In genomic region chr15:66565141-66565595, GRCh38 we compare ENCODE assay signal across 24 cellular contexts. TPM values are rescaled to one million over a fixed set of nuclear protein-coding genes. Genes with fewer than 3 reads are reported as not detected.
DNase-seq lines count a peak whose midpoint lies in the region; ATAC-seq, FAIRE-seq and TF ChIP-seq lines count a peak whose summit lies in the region.
"Had no signal": no experiment of that assay in that cellular context is flagged by ENCODE, and none has a peak within 500 bp of the region (broad histone marks: within the 10 kb centered on the region; RNA-seq: fewer than 3 reads in every experiment).

No MANE protein-coding gene starts in this region.

- no peaks in the 10 kb centered on the region for H3K79me2 ChIP-seq in H9 (ENCODE audit: insufficient read depth, low read length)
- no peaks in the 10 kb centered on the region for H3K79me2 ChIP-seq in astrocyte (ENCODE audit: insufficient read depth, low read length)

- peak overlapping the region; percentile 25 for H2BK12ac ChIP-seq in H9 (ENCODE audit: insufficient read length, low read depth, low read length)

- no peaks in the 10 kb centered on the region for H3K27me3 Mint-ChIP-seq in H9 (ENCODE audit: low read depth)
- no peaks in the 10 kb centered on the region for H3K27me3 Mint-ChIP-seq in astrocyte (ENCODE audit: low read depth, unreplicated experiment)
- no peaks in the 10 kb centered on the region for H3K27me3 Mint-ChIP-seq in osteocyte (ENCODE audit: unreplicated experiment)

- H3K14ac ChIP-seq in H9 (ENCODE audit: insufficient read depth, low read length), result 0 out of 2 replicates have a peak overlapping the region, but pooled peaks have one; percentile 11

- peak overlapping the region; percentile 56 for H3K18ac ChIP-seq in H9 (ENCODE audit: insufficient read length, low read depth, low read length)

- H3K36me3 ChIP-seq in astrocyte (ENCODE audit: insufficient read depth, low read length), result no peaks in the 10 kb centered on the region
- no peaks in the 10 kb centered on the region for H3K36me3 ChIP-seq in iPS-20b (ENCODE audit: insufficient read depth, low read depth, low read length)
- H3K36me3 ChIP-seq: HAP-1, WERI-Rb-1 had no signal

- TF ChIP-seq CTCF in H9 (conservative IDR thresholded peaks at IDR 0.05) (no peak), astrocyte (IDR thresholded peaks at IDR 0.05; ENCODE audit: insufficient read depth, low read depth, low read length) (no peak), osteocyte (IDR thresholded peaks at IDR 0.05) (no peak)

- no peak overlapping the region for H3K4ac ChIP-seq in H9 (ENCODE audit: low read depth, low read length)

- H2AK5ac ChIP-seq in H9 (ENCODE audit: insufficient read length, low read length), result no peak overlapping the region

- H3K4me3 ChIP-seq in astrocyte (ENCODE audit: insufficient read depth, low read depth, low read length) (peak overlapping the region; percentile 53), iPS-20b (ENCODE audit: low read length) (peak overlapping the region; percentile 61; the same call in 1 of the 2 replicates)
- H3K4me3 ChIP-seq: HAP-1, SK-N-MC had no signal

- no peak overlapping the region for H3K9ac ChIP-seq in H9 (ENCODE audit: extremely low read depth, insufficient read length, low read length)
- H3K9ac ChIP-seq in astrocyte (ENCODE audit: low read length), result peak overlapping the region; percentile 77
- H3K9ac ChIP-seq in iPS-20b (ENCODE audit: low read depth, low read length), result peak overlapping the region; percentile 71; the same call in 1 of the 2 replicates

- no CpG with 5 or more reads among the region's 9 CpGs for whole genome bisulfite sequencing in H9 (ENCODE audit: extremely low coverage, insufficient read length, low lambda C conversion rate)

- no peak overlapping the region for H2BK15ac ChIP-seq in H9 (ENCODE audit: low read depth, low read length)

- no peak overlapping the region for H2BK5ac ChIP-seq in H9 (ENCODE audit: insufficient read length, low read length)

- no peak overlapping the region for H2BK20ac ChIP-seq in H9 (ENCODE audit: low read depth, low read length, poor library complexity, severe bottlenecking)

- H3K27ac ChIP-seq in H9 (ENCODE audit: insufficient read length, low read depth, low read length) (no peak overlapping the region), astrocyte (ENCODE audit: low read depth, low read length) (peak overlapping the region; percentile 60), iPS-20b (ENCODE audit: low read length) (peak overlapping the region; percentile 28)
- H3K27ac ChIP-seq: SK-N-MC, WERI-Rb-1 had no signal

- no peak overlapping the region for H3K23ac ChIP-seq in H9 (ENCODE audit: insufficient read length, low read depth, low read length)

- H2AFZ ChIP-seq in H9 (ENCODE audit: low read length) (no peak overlapping the region), astrocyte (ENCODE audit: low read depth, low read length) (peak overlapping the region; percentile 83)

- H4K5ac ChIP-seq in H9 (ENCODE audit: insufficient read length, low read depth, low read length), result no peak overlapping the region

- H3K79me1 ChIP-seq in H9 (ENCODE audit: insufficient read depth, low read depth, low read length, poor library complexity, severe bottlenecking), result no peaks in the 10 kb centered on the region

- H3K27ac Mint-ChIP-seq in H9 (peak overlapping the region in 1 of 3 experiments; percentile 84; a peak in 2 of 7 replicates), astrocyte (ENCODE audit: unreplicated experiment) (peak overlapping the region; percentile 72), osteocyte (ENCODE audit: unreplicated experiment) (no peak overlapping the region)
- H3K27ac Mint-ChIP-seq: CD8-positive, alpha-beta T cell; stimulated activated effector memory CD8-positive, alpha-beta T cell treated with anti-CD3 and anti-CD28 coated beads, Interleukin-12 subunit alpha, Interleukin-12 subunit beta, amount 100 ng/mL, for 72 hours; T-helper 2 cell treated with Interferon-gamma antibody and Interleukin-4, amounts not matched to agents 5 μg/mL and 100 μg/mL, for 36 hours had no signal

- no peaks in the 10 kb centered on the region for H4K20me1 ChIP-seq in H9 (ENCODE audit: control insufficient read depth, insufficient read depth, insufficient read length)
- H4K20me1 ChIP-seq in astrocyte (ENCODE audit: insufficient read depth, low read length), result no peaks in the 10 kb centered on the region

- H3T11ph ChIP-seq in H9 (ENCODE audit: low read length), result no peak overlapping the region

- peak overlapping the region; percentile 17 for H3K4me2 ChIP-seq in H9 (ENCODE audit: insufficient read depth, insufficient read length, low read length)
- peak overlapping the region; percentile 94 for H3K4me2 ChIP-seq in astrocyte (ENCODE audit: low read length)

- H3K4me1 Mint-ChIP-seq in H9 (peaks cover 24 to 33% of the 10 kb centered on the region in 2 experiments), astrocyte (ENCODE audit: low read depth, unreplicated experiment) (peaks cover 23% of the 10 kb centered on the region), osteocyte (ENCODE audit: unreplicated experiment) (peaks cover 17% of the 10 kb centered on the region)

- no peak overlapping the region for H3K56ac ChIP-seq in H9 (ENCODE audit: insufficient read length, low read depth, low read length)

- H3K36me3 Mint-ChIP-seq in H9 (ENCODE audit: insufficient read depth in 1 of 3, low read depth in 3 of 3) (peaks cover 0 to 7% (median 2%) of the 10 kb centered on the region in 3 experiments; a peak in 3 of 7 replicates), astrocyte (ENCODE audit: low read depth, unreplicated experiment) (peaks cover 15% of the 10 kb centered on the region), osteocyte (ENCODE audit: unreplicated experiment) (no peaks in the 10 kb centered on the region)
- H3K36me3 Mint-ChIP-seq: CD8-positive, alpha-beta T cell; stimulated activated effector memory CD8-positive, alpha-beta T cell treated with anti-CD3 and anti-CD28 coated beads, Interleukin-12 subunit alpha, Interleukin-12 subunit beta, amount 100 ng/mL, for 72 hours had no signal

- no peak for DNase-seq in H9
- no peak for DNase-seq in astrocyte (ENCODE audit: low read depth)
- peak; percentile 70 for DNase-seq in osteocyte (ENCODE audit: extremely low spot score, unreplicated experiment)
- DNase-seq: activated CD4-positive, alpha-beta T cell treated with anti-CD3 and anti-CD28 coated beads, Interleukin-2, amount 50 U/mL, for 48 hours; activated naive CD4-positive, alpha-beta T cell treated with anti-CD3 and anti-CD28 coated beads, Interleukin-2, amount 50 U/mL, for 16 hours; activated T-cell treated with anti-CD3 and anti-CD28 coated beads, Interleukin-2, amount 50 U/mL, for 1 hour; CD8-positive, alpha-beta T cell; cerebellar nuclear complex; effector CD4-positive, alpha-beta T cell; left ventricle myocardium superior; NCI-H510A treated with DMSO at 0.1 percent for 48 hours; right cardiac atrium; WERI-Rb-1 had no signal

- H3K9me3 Mint-ChIP-seq in H9 (no peaks in the 10 kb centered on the region), astrocyte (ENCODE audit: unreplicated experiment) (peaks cover 6% of the 10 kb centered on the region), osteocyte (ENCODE audit: unreplicated experiment) (no peaks in the 10 kb centered on the region)
- H3K9me3 Mint-ChIP-seq: CD8-positive, alpha-beta T cell; stimulated activated effector memory CD8-positive, alpha-beta T cell treated with anti-CD3 and anti-CD28 coated beads, Interleukin-12 subunit alpha, Interleukin-12 subunit beta, amount 100 ng/mL, for 72 hours; T-helper 2 cell treated with Interferon-gamma antibody and Interleukin-4, amounts not matched to agents 5 μg/mL and 100 μg/mL, for 36 hours had no signal

- H4K91ac ChIP-seq in H9 (ENCODE audit: insufficient read length, low read depth, low read length), result no peak overlapping the region

- ATAC-seq in HG02588 (IDR thresholded peaks at IDR 0.05; ENCODE audit: unreplicated experiment) (no peak), HG03439 (IDR thresholded peaks at IDR 0.05; ENCODE audit: unreplicated experiment) (no peak), HG02938 (IDR thresholded peaks at IDR 0.05; ENCODE audit: unreplicated experiment) (no peak), esophagus mucosa (no peak)
- ATAC-seq: CD8-positive, alpha-beta T cell; left ventricle myocardium superior; stimulated activated effector memory CD8-positive, alpha-beta T cell treated with anti-CD3 and anti-CD28 coated beads, Interleukin-12 subunit alpha, Interleukin-12 subunit beta, amount 100 ng/mL, for 72 hours had no signal

- no peak overlapping the region for H2BK120ac ChIP-seq in H9 (ENCODE audit: low read depth, low read length, poor library complexity, severe bottlenecking)

- H3K4me3 Mint-ChIP-seq in H9 (peak overlapping the region in 1 of 2 experiments; percentile 64; a peak in 4 of 5 replicates), astrocyte (ENCODE audit: unreplicated experiment) (peak overlapping the region; percentile 80), osteocyte (ENCODE audit: unreplicated experiment) (no peak overlapping the region)
- H3K4me3 Mint-ChIP-seq: CD8-positive, alpha-beta T cell; stimulated activated effector memory CD8-positive, alpha-beta T cell treated with anti-CD3 and anti-CD28 coated beads, Interleukin-12 subunit alpha, Interleukin-12 subunit beta, amount 100 ng/mL, for 72 hours; T-helper 2 cell treated with Interferon-gamma antibody and Interleukin-4, amounts not matched to agents 5 μg/mL and 100 μg/mL, for 36 hours had no signal

- H3K9me3 ChIP-seq in H9 (ENCODE audit: control insufficient read depth, low read depth, low read length) (no peaks in the 10 kb centered on the region), astrocyte (ENCODE audit: insufficient read depth, low read depth, low read length) (no peaks in the 10 kb centered on the region), iPS-20b (ENCODE audit: insufficient read depth, low read depth, low read length) (no peaks in the 10 kb centered on the region)
- H3K9me3 ChIP-seq: HAP-1 had no signal

- H3K4me1 ChIP-seq in H9 (ENCODE audit: insufficient read depth, low read length) (peaks cover 2% of the 10 kb centered on the region; the same call in 1 of the 2 replicates), astrocyte (ENCODE audit: insufficient read depth, low read length) (peaks cover 22% of the 10 kb centered on the region), iPS-20b (ENCODE audit: insufficient read depth, low read length) (peaks cover 20% of the 10 kb centered on the region)

- H4K8ac ChIP-seq in H9 (replicated peaks; ENCODE audit: insufficient read length, low read depth, low read length), result no peak overlapping the region

- H3K27me3 ChIP-seq in H9 (ENCODE audit: insufficient read depth, low read length), result no peaks in the 10 kb centered on the region
- no peaks in the 10 kb centered on the region for H3K27me3 ChIP-seq in astrocyte (ENCODE audit: insufficient read depth, low read length)
- H3K27me3 ChIP-seq in iPS-20b (ENCODE audit: insufficient read depth, low read length), result no peaks in the 10 kb centered on the region

- no peaks in the 10 kb centered on the region for H3K23me2 ChIP-seq in H9 (ENCODE audit: insufficient read length, low read depth, low read length, poor library complexity, severe bottlenecking)

- no peak for FAIRE-seq in astrocyte (lab: Jason Lieb, UNC)

RNA-seq across cellular contexts. Expression of gene LCTL, which starts 0.6 kb away (rescaled TPM):
- total RNA-seq in H9 (2021) (1.8 and 2.3 TPM in 2 replicates), astrocyte (12.8 and 13.2 TPM in 2 replicates), osteocyte (not detected in 2 replicates), esophagus mucosa (not detected)
- total RNA-seq: CD8-positive, alpha-beta T cell; HT-29; left ventricle myocardium superior; omental fat pad; right cardiac atrium had no signal
